ENCODE assay signal across 18 cellular contexts in the genomic region with DNA sequence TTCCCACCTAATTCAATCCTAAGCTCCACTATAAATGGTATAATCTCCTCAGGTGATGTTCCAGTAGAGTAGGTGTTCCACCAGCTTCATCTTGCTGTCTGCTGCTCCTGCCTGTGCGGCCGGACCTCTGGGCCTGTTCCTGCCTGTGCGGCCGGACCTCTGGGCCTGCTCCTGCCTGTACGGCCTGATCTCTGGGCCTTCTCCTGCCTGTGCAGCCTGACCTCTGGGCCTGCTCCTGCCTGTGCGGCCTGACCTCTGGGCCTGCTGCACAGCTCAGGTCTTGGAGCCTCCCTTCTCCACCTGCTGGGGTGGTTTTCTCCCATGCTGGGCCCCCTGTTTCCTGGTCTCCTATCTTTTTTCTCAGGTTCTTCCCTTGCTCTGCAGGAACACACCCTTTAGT.
A peak's percentile ranks its signal among the peaks of the same experiment; 100 is the strongest.
DNase-seq lines count a peak whose midpoint lies in the region; ATAC-seq and TF ChIP-seq lines count a peak whose summit lies in the region.
"Had no signal": no experiment of that assay in that cellular context is flagged by ENCODE, and none has a peak within 500 bp of the region (broad histone marks: within the 10 kb centered on the region; RNA-seq: fewer than 3 reads in every experiment).

No MANE protein-coding gene starts in this region.

- DNase-seq in T-helper 17 cell (no peak), mesenchymal stem cell (no peak), ovary (no peak), hypothalamus (lab: John Stamatoyannopoulos, UW) (no peak)
- DNase-seq in stimulated activated naive B cell treated with anti-CD40 and anti-IgM and Interleukin-4, amounts not matched to agents 10 μg/mL and 1 μg/mL and 100 μg/mL, for 72 hours: no peak
- DNase-seq: AML-193; Caco-2; CD4-positive, alpha-beta T cell; GOT3; H7; HFFc6 had no signal

- TF ChIP-seq EP300 in ovary (IDR thresholded peaks at IDR 0.05): no peak

- H3K4me3 Mint-ChIP-seq in T-helper 17 cell: no peak overlapping the region
- no peak overlapping the region for H3K4me3 Mint-ChIP-seq in stimulated activated naive B cell treated with anti-CD40 and anti-IgM and Interleukin-4, amounts not matched to agents 10 μg/mL and 1 μg/mL and 100 μg/mL, for 72 hours
- H3K4me3 Mint-ChIP-seq: CD4-positive, alpha-beta T cell; HFFc6; IgD-negative memory B cell had no signal

- no peaks in the 10 kb centered on the region for H3K9me3 ChIP-seq in T-helper 17 cell (ENCODE audit: control insufficient read depth, low read length, poor library complexity, severe bottlenecking)
- H3K9me3 ChIP-seq in mesenchymal stem cell (ENCODE audit: control insufficient read depth, low read length): no peaks in the 10 kb centered on the region
- H3K9me3 ChIP-seq in ovary: no peaks in the 10 kb centered on the region
- H3K9me3 ChIP-seq: A549, Caco-2 had no signal

- peaks cover 10 to 48% of the 10 kb centered on the region in 2 experiments for H3K36me3 ChIP-seq in mesenchymal stem cell (ENCODE audit: control insufficient read depth in 1 of 2, insufficient read depth in 2 of 2, low read depth in 1 of 2, low read length in 2 of 2)
- no peaks in the 10 kb centered on the region for H3K36me3 ChIP-seq in ovary

- no peak overlapping the region for H2BK120ac ChIP-seq in mesenchymal stem cell (ENCODE audit: low read depth, low read length)

- H3K27me3 Mint-ChIP-seq in T-helper 17 cell: no peaks in the 10 kb centered on the region
- H3K27me3 Mint-ChIP-seq in stimulated activated naive B cell treated with anti-CD40 and anti-IgM and Interleukin-4, amounts not matched to agents 10 μg/mL and 1 μg/mL and 100 μg/mL, for 72 hours: no peaks in the 10 kb centered on the region
- H3K27me3 Mint-ChIP-seq: CD4-positive, alpha-beta T cell; IgD-negative memory B cell had no signal

- H2BK15ac ChIP-seq in mesenchymal stem cell (ENCODE audit: low read depth, poor library complexity, severe bottlenecking): no peak overlapping the region

- no peak overlapping the region for H3K27ac ChIP-seq in mesenchymal stem cell (ENCODE audit: low read length, poor library complexity, severe bottlenecking)
- H3K27ac ChIP-seq in ovary: no peak overlapping the region
- H3K27ac ChIP-seq: 22Rv1, A549, C4-2B had no signal

- H3K4me1 Mint-ChIP-seq in T-helper 17 cell: peaks cover 2% of the 10 kb centered on the region
- peaks cover 4 to 11% of the 10 kb centered on the region in 2 donors for H3K4me1 Mint-ChIP-seq in stimulated activated naive B cell treated with anti-CD40 and anti-IgM and Interleukin-4, amounts not matched to agents 10 μg/mL and 1 μg/mL and 100 μg/mL, for 72 hours

- no peak overlapping the region for H2AFZ ChIP-seq in mesenchymal stem cell (ENCODE audit: low read depth, low read length)

- H4K8ac ChIP-seq in mesenchymal stem cell (ENCODE audit: low read length): no peak overlapping the region

- no peak overlapping the region for H3K14ac ChIP-seq in mesenchymal stem cell (ENCODE audit: low read length in 2 of 2)

- no peak overlapping the region for H2BK5ac ChIP-seq in mesenchymal stem cell (ENCODE audit: low read depth, low read length, poor library complexity, severe bottlenecking)

- H3K27ac Mint-ChIP-seq in T-helper 17 cell: peak overlapping the region; percentile 1
- H3K27ac Mint-ChIP-seq in stimulated activated naive B cell treated with anti-CD40 and anti-IgM and Interleukin-4, amounts not matched to agents 10 μg/mL and 1 μg/mL and 100 μg/mL, for 72 hours: peak overlapping the region; percentile 81
- H3K27ac Mint-ChIP-seq: CD4-positive, alpha-beta T cell; HFFc6 had no signal

- H3K18ac ChIP-seq in mesenchymal stem cell (ENCODE audit: low read depth in 1 of 2, low read length in 2 of 2): no peak overlapping the region

- no peaks in the 10 kb centered on the region for H3K9me3 Mint-ChIP-seq in stimulated activated naive B cell treated with anti-CD40 and anti-IgM and Interleukin-4, amounts not matched to agents 10 μg/mL and 1 μg/mL and 100 μg/mL, for 72 hours
- H3K9me3 Mint-ChIP-seq: CD4-positive, alpha-beta T cell; HFFc6; IgD-negative memory B cell had no signal

- WGBS in mesenchymal stem cell: 99% methylated on average over 6 of the region's 6 CpGs
- 95 to 99% (median 97%) methylated on average over 6 of the region's 6 CpGs for WGBS in ovary, 3 donors

- no peak for TF ChIP-seq CTCF in ovary (IDR thresholded peaks at IDR 0.05)

- peaks cover 3% of the 10 kb centered on the region for H3K79me1 ChIP-seq in mesenchymal stem cell (replicated peaks; ENCODE audit: low read length, poor library complexity, severe bottlenecking)

- H3K27me3 ChIP-seq in mesenchymal stem cell (ENCODE audit: control insufficient read depth in 1 of 2, insufficient read depth in 1 of 2, low read length in 2 of 2): no peaks in the 10 kb centered on the region
- no peaks in the 10 kb centered on the region for H3K27me3 ChIP-seq in ovary

- H3K4me2 ChIP-seq in mesenchymal stem cell (ENCODE audit: low read length, poor library complexity, severe bottlenecking): no peak overlapping the region
- H3K4me2 ChIP-seq: A549 had no signal

- peaks cover 9% of the 10 kb centered on the region for H3K4me1 ChIP-seq in mesenchymal stem cell (ENCODE audit: control insufficient read depth, insufficient read depth, low read depth, low read length)
- H3K4me1 ChIP-seq in ovary (ENCODE audit: insufficient read depth): no peaks in the 10 kb centered on the region
- H3K4me1 ChIP-seq: A549, Caco-2 had no signal

- ATAC-seq in T-helper 17 cell: no peak
- ATAC-seq in esophagus mucosa: peak; percentile 39
- ATAC-seq in stimulated activated naive B cell treated with anti-CD40 and anti-IgM and Interleukin-4, amounts not matched to agents 10 μg/mL and 1 μg/mL and 100 μg/mL, for 72 hours (replicated peaks): no peak
- ATAC-seq in HG03469 (IDR thresholded peaks at IDR 0.05; ENCODE audit: unreplicated experiment): no peak
- ATAC-seq: A549, HCT116 had no signal

- no peak overlapping the region for H3K4me3 ChIP-seq in mesenchymal stem cell (ENCODE audit: insufficient read depth in 1 of 2, low read depth in 1 of 2, low read length in 2 of 2)
- H3K4me3 ChIP-seq in ovary: no peak overlapping the region
- H3K4me3 ChIP-seq: A549 had no signal

- TF ChIP-seq POLR2A in ovary (IDR thresholded peaks at IDR 0.05): no peak

- no peak overlapping the region for H3K4ac ChIP-seq in mesenchymal stem cell (ENCODE audit: low read depth in 1 of 2, low read length in 2 of 2)

- intact Hi-C loops in ovary (cut with DNase I): no loop called here

- no peak overlapping the region for H2AK5ac ChIP-seq in mesenchymal stem cell (ENCODE audit: low read length, severe bottlenecking)

- no peak overlapping the region for H3K23ac ChIP-seq in mesenchymal stem cell (ENCODE audit: low read length in 2 of 2)

- H3K36me3 Mint-ChIP-seq in T-helper 17 cell (ENCODE audit: low read depth): peaks cover 5% of the 10 kb centered on the region
- peaks cover 19 to 42% of the 10 kb centered on the region in 2 donors for H3K36me3 Mint-ChIP-seq in stimulated activated naive B cell treated with anti-CD40 and anti-IgM and Interleukin-4, amounts not matched to agents 10 μg/mL and 1 μg/mL and 100 μg/mL, for 72 hours

- H4K91ac ChIP-seq in mesenchymal stem cell (ENCODE audit: low read length): peak overlapping the region; percentile 62

- H2BK12ac ChIP-seq in mesenchymal stem cell (ENCODE audit: low read length in 2 of 2): no peak overlapping the region

- no peak overlapping the region for H3K9ac ChIP-seq in mesenchymal stem cell (ENCODE audit: low read length)
